Comparison of ENCODE assay signal across 15 cellular contexts in the genomic region with DNA sequence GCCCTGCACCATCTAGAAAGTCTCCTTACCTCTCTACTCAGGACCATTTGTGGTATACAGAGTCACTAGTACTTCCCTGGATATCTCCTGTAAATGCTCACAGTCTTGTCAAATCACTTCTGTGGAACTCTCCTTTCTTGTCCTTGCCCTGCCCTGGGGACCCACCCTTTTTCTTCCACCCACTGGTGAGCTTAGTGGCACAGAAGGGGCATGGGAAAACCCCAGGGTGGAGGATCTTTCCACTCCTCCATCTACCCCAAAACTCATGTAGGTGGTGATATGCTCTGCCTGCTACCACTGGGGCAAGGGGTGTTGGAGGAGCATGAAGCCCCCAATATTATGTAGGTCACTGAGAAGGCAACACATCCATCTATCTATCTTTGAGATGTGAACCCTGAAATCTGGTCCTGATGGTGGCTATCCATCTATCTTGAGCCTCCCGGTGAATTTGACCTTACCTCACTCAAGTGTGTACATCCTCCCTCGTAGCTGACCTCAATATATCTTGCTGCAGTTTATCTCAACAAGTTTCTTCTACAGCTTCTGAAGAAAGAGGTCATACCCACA. TPM values are rescaled to one million over a fixed set of nuclear protein-coding genes. Genes with fewer than 3 reads are reported as not detected.
DNase-seq lines count a peak whose midpoint lies in the region; ATAC-seq lines count a peak whose summit lies in the region.
"Had no signal": no experiment of that assay in that cellular context is flagged by ENCODE, and none has a peak within 500 bp of the region (broad histone marks: within the 10 kb centered on the region; RNA-seq: fewer than 3 reads in every experiment).

No MANE protein-coding gene starts in this region.

- no peaks in the 10 kb centered on the region for H3K27me3 Mint-ChIP-seq in activated CD8-positive, alpha-beta memory T cell treated with anti-CD3 and anti-CD28 coated beads, Interleukin-2, amount 10 ng/mL, durations not matched to agents 7 days and 5 days
- H3K27me3 Mint-ChIP-seq in memory B cell, result no peaks in the 10 kb centered on the region
- no peaks in the 10 kb centered on the region for H3K27me3 Mint-ChIP-seq in stimulated activated naive CD8-positive, alpha-beta T cell treated with anti-CD3 and anti-CD28 coated beads, Interleukin-15, Interleukin-2, amounts not matched to agents 100 ng/mL and 50 ng/mL, for 24 hours

- peaks cover 52% of the 10 kb centered on the region for H3K36me3 Mint-ChIP-seq in activated CD8-positive, alpha-beta memory T cell treated with anti-CD3 and anti-CD28 coated beads, Interleukin-2, amount 10 ng/mL, durations not matched to agents 7 days and 5 days
- H3K36me3 Mint-ChIP-seq in memory B cell, result peaks cover 21% of the 10 kb centered on the region
- peaks cover 58% of the 10 kb centered on the region for H3K36me3 Mint-ChIP-seq in stimulated activated naive CD8-positive, alpha-beta T cell treated with anti-CD3 and anti-CD28 coated beads, Interleukin-15, Interleukin-2, amounts not matched to agents 100 ng/mL and 50 ng/mL, for 24 hours (ENCODE audit: low read depth)

- H3K9me3 Mint-ChIP-seq in activated CD8-positive, alpha-beta memory T cell treated with anti-CD3 and anti-CD28 coated beads, Interleukin-2, amount 10 ng/mL, durations not matched to agents 7 days and 5 days (ENCODE audit: low read depth), result no peaks in the 10 kb centered on the region
- H3K9me3 Mint-ChIP-seq in memory B cell, result no peaks in the 10 kb centered on the region
- no peaks in the 10 kb centered on the region for H3K9me3 Mint-ChIP-seq in stimulated activated naive CD8-positive, alpha-beta T cell treated with anti-CD3 and anti-CD28 coated beads, Interleukin-15, Interleukin-2, amounts not matched to agents 100 ng/mL and 50 ng/mL, for 24 hours
- H3K9me3 Mint-ChIP-seq: GM23338 had no signal

- ATAC-seq in activated CD8-positive, alpha-beta memory T cell treated with anti-CD3 and anti-CD28 coated beads, Interleukin-2, amount 10 ng/mL, durations not matched to agents 7 days and 5 days, result peak; percentile 7
- ATAC-seq in memory B cell (ENCODE audit: low read depth) (no peak), HG02852 (IDR thresholded peaks at IDR 0.05; ENCODE audit: unreplicated experiment) (no peak)
- ATAC-seq: GM23338 had no signal

- H3K4me1 Mint-ChIP-seq in activated CD8-positive, alpha-beta memory T cell treated with anti-CD3 and anti-CD28 coated beads, Interleukin-2, amount 10 ng/mL, durations not matched to agents 7 days and 5 days, result peaks cover 67% of the 10 kb centered on the region
- H3K4me1 Mint-ChIP-seq in memory B cell, result peaks cover 40% of the 10 kb centered on the region
- H3K4me1 Mint-ChIP-seq in stimulated activated naive CD8-positive, alpha-beta T cell treated with anti-CD3 and anti-CD28 coated beads, Interleukin-15, Interleukin-2, amounts not matched to agents 100 ng/mL and 50 ng/mL, for 24 hours (ENCODE audit: low read depth), result peaks cover 88% of the 10 kb centered on the region
- H3K4me1 Mint-ChIP-seq: GM23338 had no signal

- H3K4me3 Mint-ChIP-seq in activated CD8-positive, alpha-beta memory T cell treated with anti-CD3 and anti-CD28 coated beads, Interleukin-2, amount 10 ng/mL, durations not matched to agents 7 days and 5 days, result peak overlapping the region; percentile 93
- H3K4me3 Mint-ChIP-seq in memory B cell, result peak overlapping the region; percentile 89
- peak overlapping the region; percentile 97 for H3K4me3 Mint-ChIP-seq in stimulated activated naive CD8-positive, alpha-beta T cell treated with anti-CD3 and anti-CD28 coated beads, Interleukin-15, Interleukin-2, amounts not matched to agents 100 ng/mL and 50 ng/mL, for 24 hours
- H3K4me3 Mint-ChIP-seq: GM23338 had no signal

- peak overlapping the region; percentile 83 for H3K27ac Mint-ChIP-seq in activated CD8-positive, alpha-beta memory T cell treated with anti-CD3 and anti-CD28 coated beads, Interleukin-2, amount 10 ng/mL, durations not matched to agents 7 days and 5 days
- H3K27ac Mint-ChIP-seq in memory B cell, result peak overlapping the region; percentile 96
- peak overlapping the region; percentile 98 for H3K27ac Mint-ChIP-seq in stimulated activated naive CD8-positive, alpha-beta T cell treated with anti-CD3 and anti-CD28 coated beads, Interleukin-15, Interleukin-2, amounts not matched to agents 100 ng/mL and 50 ng/mL, for 24 hours
- H3K27ac Mint-ChIP-seq: GM23338 had no signal

- DNase-seq in activated CD8-positive, alpha-beta memory T cell treated with anti-CD3 and anti-CD28 coated beads, Interleukin-2, amount 10 ng/mL, durations not matched to agents 7 days and 5 days, result peak; percentile 46
- DNase-seq in activated CD8-positive, alpha-beta memory T cell treated with anti-CD3 and anti-CD28 coated beads for 24 hours, result no peak
- peak; percentile 60 for DNase-seq in activated T-cell treated with anti-CD3 and anti-CD28 coated beads for 4 hours
- no peak for DNase-seq in memory B cell (ENCODE audit: low spot score in 2 of 2)
- DNase-seq in middle frontal gyrus (ENCODE audit: extremely low spot score, low spot score), result no peak
- no peak for DNase-seq in NCI-H2081 treated with DMSO at 0.1 percent for 48 hours (lab: John Stamatoyannopoulos, UW)
- DNase-seq: 8988T; central memory CD4-positive, alpha-beta T cell; EL; islet precursor cell; NCI-H2081; uterus had no signal

- CTCF ChIA-PET in activated CD8-positive, alpha-beta memory T cell treated with anti-CD3 and anti-CD28 coated beads, Interleukin-2, amount 10 ng/mL, durations not matched to agents 7 days and 5 days (lab: Charles Lee), result interaction anchor here (1.0 to 4.3 kb wide), 6 partner anchors 9 to 234 kb away, joined by 3 to 38 read pairs (median 12); no protein-coding TSS in a partner anchor

RNA-seq across cellular contexts. Expression of a gene that starts 0.9 kb away (rescaled TPM):
- total RNA-seq in activated CD8-positive, alpha-beta memory T cell treated with anti-CD3 and anti-CD28 coated beads, Interleukin-2, amount 10 ng/mL, durations not matched to agents 7 days and 5 days, result 10 to 100 TPM; 65.9 to 74.6 TPM
- total RNA-seq: GM23338 had no signal

RNA-seq across cellular contexts. Expression of a gene that starts 36.2 kb away (rescaled TPM):
- total RNA-seq in activated CD8-positive, alpha-beta memory T cell treated with anti-CD3 and anti-CD28 coated beads, Interleukin-2, amount 10 ng/mL, durations not matched to agents 7 days and 5 days, result not detected
- total RNA-seq: uterus had no signal

Comparison
In these comparisons a context has a peak if more than half of its experiments do, and no peak if none do; other contexts are left out.
1. DNase-seq: peak in activated CD8-positive, alpha-beta memory T cell treated with anti-CD3 and anti-CD28 coated beads, Interleukin-2, amount 10 ng/mL, durations not matched to agents 7 days and 5 days (single experiment) and activated T-cell treated with anti-CD3 and anti-CD28 coated beads for 4 hours (single experiment); none in activated CD8-positive, alpha-beta memory T cell treated with anti-CD3 and anti-CD28 coated beads for 24 hours (single experiment), memory B cell (0 of 2), middle frontal gyrus (single experiment) and NCI-H2081 treated with DMSO at 0.1 percent for 48 hours (single experiment).
2. Peak in every context shown above with its lines, with median percentiles within 50 percentile points of each other: H3K27ac Mint-ChIP-seq and H3K4me3 Mint-ChIP-seq.